ENCODE assay signal across 1 cellular context in genomic region chr9:131739988-131740648, GRCh38.
TF ChIP-seq lines count a peak whose summit lies in the region.

TSS of gene RAPGEF1 (minus strand) at chr9:131740076. CDS start at chr9:131739830, 246 bp downstream.

TF ChIP-seq in HEK293, 187 proteins besides CTCF, POLR2A, EP300 and RAD21 (continued from another document):
- TF ChIP-seq ZNF837 (tag by site-specific recombination; IDR thresholded peaks at IDR 0.05), result no peak
- TF ChIP-seq ZNF394 (tag by site-specific recombination; IDR thresholded peaks at IDR 0.05; ENCODE audit: borderline replicate concordance), result no peak
- no peak for TF ChIP-seq ZNF248 (tag by site-specific recombination; IDR thresholded peaks at IDR 0.05)
- TF ChIP-seq ZBTB7A (tag by site-specific recombination; IDR thresholded peaks at IDR 0.05; ENCODE audit: low read depth), result no peak
- TF ChIP-seq ZNF664 (tag by site-specific recombination; IDR thresholded peaks at IDR 0.05), result no peak
- 0 out of 2 replicates have a peak, but pooled peaks have one; percentile 18 for TF ChIP-seq ZNF660 (tag by site-specific recombination; IDR thresholded peaks at IDR 0.05)
- TF ChIP-seq PBX3 (CRISPR knock-in tag; IDR thresholded peaks at IDR 0.05), result 0 out of 2 replicates have a peak, but pooled peaks have one; percentile 40
- no peak for TF ChIP-seq ELK4 (IDR thresholded peaks at IDR 0.05; ENCODE audit: borderline replicate concordance, low read depth, low read length)
- TF ChIP-seq ZNF23 (tag by site-specific recombination; IDR thresholded peaks at IDR 0.05; ENCODE audit: borderline replicate concordance), result no peak
- no peak for TF ChIP-seq ZNF791 (tag by site-specific recombination; IDR thresholded peaks at IDR 0.05)
- TF ChIP-seq ZNF292 (tag by site-specific recombination; IDR thresholded peaks at IDR 0.05; ENCODE audit: borderline replicate concordance, low read depth), result no peak
- TF ChIP-seq ZNF621 (tag by site-specific recombination; IDR thresholded peaks at IDR 0.05), result no peak
- TF ChIP-seq, protein P1, sequence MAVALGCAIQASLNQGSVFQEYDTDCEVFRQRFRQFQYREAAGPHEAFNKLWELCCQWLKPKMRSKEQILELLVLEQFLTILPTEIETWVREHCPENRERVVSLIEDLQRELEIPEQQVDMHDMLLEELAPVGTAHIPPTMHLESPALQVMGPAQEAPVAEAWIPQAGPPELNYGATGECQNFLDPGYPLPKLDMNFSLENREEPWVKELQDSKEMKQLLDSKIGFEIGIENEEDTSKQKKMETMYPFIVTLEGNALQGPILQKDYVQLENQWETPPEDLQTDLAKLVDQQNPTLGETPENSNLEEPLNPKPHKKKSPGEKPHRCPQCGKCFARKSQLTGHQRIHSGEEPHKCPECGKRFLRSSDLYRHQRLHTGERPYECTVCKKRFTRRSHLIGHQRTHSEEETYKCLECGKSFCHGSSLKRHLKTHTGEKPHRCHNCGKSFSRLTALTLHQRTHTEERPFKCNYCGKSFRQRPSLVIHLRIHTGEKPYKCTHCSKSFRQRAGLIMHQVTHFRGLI (tag by site-specific recombination; IDR thresholded peaks at IDR 0.05), result no peak
- 0 out of 2 replicates have a peak, but pooled peaks have one; percentile 5 for TF ChIP-seq ZNF560 (tag by site-specific recombination; IDR thresholded peaks at IDR 0.05; ENCODE audit: borderline replicate concordance)
- TF ChIP-seq ZEB2 (tag by site-specific recombination; IDR thresholded peaks at IDR 0.05), result no peak
- TF ChIP-seq ZBTB48 (tag by site-specific recombination; IDR thresholded peaks at IDR 0.05), result no peak
- no peak for TF ChIP-seq ZFP37 (tag by site-specific recombination; IDR thresholded peaks at IDR 0.05)
- no peak for TF ChIP-seq ZNF114 (tag by site-specific recombination; IDR thresholded peaks at IDR 0.05)
- 0 out of 2 replicates have a peak, but pooled peaks have one; percentile 30 for TF ChIP-seq ZSCAN30 (tag by site-specific recombination; IDR thresholded peaks at IDR 0.05)
- no peak for TF ChIP-seq ZNF561 (tag by site-specific recombination; IDR thresholded peaks at IDR 0.05; ENCODE audit: borderline replicate concordance)
- TF ChIP-seq HOXD13 (CRISPR knock-in tag; IDR thresholded peaks at IDR 0.05; ENCODE audit: borderline replicate concordance), result no peak
- no peak for TF ChIP-seq ZNF777 (tag by site-specific recombination; IDR thresholded peaks at IDR 0.05; ENCODE audit: borderline replicate concordance)
- TF ChIP-seq ZNF404 (tag by site-specific recombination; IDR thresholded peaks at IDR 0.05), result no peak
- peak; percentile 57; the same call in 1 of the 2 replicates for TF ChIP-seq ZNF692 (tag by site-specific recombination; IDR thresholded peaks at IDR 0.05)
- no peak for TF ChIP-seq MYNN (tag by site-specific recombination; IDR thresholded peaks at IDR 0.05; ENCODE audit: borderline replicate concordance)
- no peak for TF ChIP-seq ZSCAN16 (tag by site-specific recombination; IDR thresholded peaks at IDR 0.05)
- no peak for TF ChIP-seq OVOL3 (tag by site-specific recombination; IDR thresholded peaks at IDR 0.05)
- no peak for TF ChIP-seq ZNF624 (tag by site-specific recombination; IDR thresholded peaks at IDR 0.05)
- TF ChIP-seq ZNF121 (tag by site-specific recombination; IDR thresholded peaks at IDR 0.05), result 0 out of 2 replicates have a peak, but pooled peaks have one; percentile 28
- TF ChIP-seq, protein P2, sequence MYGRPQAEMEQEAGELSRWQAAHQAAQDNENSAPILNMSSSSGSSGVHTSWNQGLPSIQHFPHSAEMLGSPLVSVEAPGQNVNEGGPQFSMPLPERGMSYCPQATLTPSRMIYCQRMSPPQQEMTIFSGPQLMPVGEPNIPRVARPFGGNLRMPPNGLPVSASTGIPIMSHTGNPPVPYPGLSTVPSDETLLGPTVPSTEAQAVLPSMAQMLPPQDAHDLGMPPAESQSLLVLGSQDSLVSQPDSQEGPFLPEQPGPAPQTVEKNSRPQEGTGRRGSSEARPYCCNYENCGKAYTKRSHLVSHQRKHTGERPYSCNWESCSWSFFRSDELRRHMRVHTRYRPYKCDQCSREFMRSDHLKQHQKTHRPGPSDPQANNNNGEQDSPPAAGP (tag by site-specific recombination; IDR thresholded peaks at IDR 0.05), result no peak
- TF ChIP-seq, protein P3, sequence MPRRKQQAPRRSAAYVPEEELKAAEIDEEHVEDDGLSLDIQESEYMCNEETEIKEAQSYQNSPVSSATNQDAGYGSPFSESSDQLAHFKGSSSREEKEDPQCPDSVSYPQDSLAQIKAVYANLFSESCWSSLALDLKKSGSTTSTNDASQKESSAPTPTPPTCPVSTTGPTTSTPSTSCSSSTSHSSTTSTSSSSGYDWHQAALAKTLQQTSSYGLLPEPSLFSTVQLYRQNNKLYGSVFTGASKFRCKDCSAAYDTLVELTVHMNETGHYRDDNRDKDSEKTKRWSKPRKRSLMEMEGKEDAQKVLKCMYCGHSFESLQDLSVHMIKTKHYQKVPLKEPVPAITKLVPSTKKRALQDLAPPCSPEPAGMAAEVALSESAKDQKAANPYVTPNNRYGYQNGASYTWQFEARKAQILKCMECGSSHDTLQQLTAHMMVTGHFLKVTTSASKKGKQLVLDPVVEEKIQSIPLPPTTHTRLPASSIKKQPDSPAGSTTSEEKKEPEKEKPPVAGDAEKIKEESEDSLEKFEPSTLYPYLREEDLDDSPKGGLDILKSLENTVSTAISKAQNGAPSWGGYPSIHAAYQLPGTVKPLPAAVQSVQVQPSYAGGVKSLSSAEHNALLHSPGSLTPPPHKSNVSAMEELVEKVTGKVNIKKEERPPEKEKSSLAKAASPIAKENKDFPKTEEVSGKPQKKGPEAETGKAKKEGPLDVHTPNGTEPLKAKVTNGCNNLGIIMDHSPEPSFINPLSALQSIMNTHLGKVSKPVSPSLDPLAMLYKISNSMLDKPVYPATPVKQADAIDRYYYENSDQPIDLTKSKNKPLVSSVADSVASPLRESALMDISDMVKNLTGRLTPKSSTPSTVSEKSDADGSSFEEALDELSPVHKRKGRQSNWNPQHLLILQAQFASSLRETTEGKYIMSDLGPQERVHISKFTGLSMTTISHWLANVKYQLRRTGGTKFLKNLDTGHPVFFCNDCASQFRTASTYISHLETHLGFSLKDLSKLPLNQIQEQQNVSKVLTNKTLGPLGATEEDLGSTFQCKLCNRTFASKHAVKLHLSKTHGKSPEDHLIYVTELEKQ (tag by site-specific recombination; IDR thresholded peaks at IDR 0.05; ENCODE audit: borderline replicate concordance), result no peak
- no peak for TF ChIP-seq ZNF596 (tag by site-specific recombination; IDR thresholded peaks at IDR 0.05)
- peak; percentile 62; the same call in 1 of the 2 replicates for TF ChIP-seq ZNF580 (tag by site-specific recombination; IDR thresholded peaks at IDR 0.05)
- TF ChIP-seq KLF8 (tag by site-specific recombination; IDR thresholded peaks at IDR 0.05), result peak; percentile 75
- TF ChIP-seq ZNF423 (tag by site-specific recombination; IDR thresholded peaks at IDR 0.05), result no peak
- TF ChIP-seq ZBTB11 (tag by site-specific recombination; conservative IDR thresholded peaks at IDR 0.05; ENCODE audit: low read depth), result no peak
- TF ChIP-seq ZNF133 (tag by site-specific recombination; IDR thresholded peaks at IDR 0.05), result no peak
- TF ChIP-seq ZNF350 (tag by site-specific recombination; IDR thresholded peaks at IDR 0.05), result no peak
- TF ChIP-seq SETDB1 (IDR thresholded peaks at IDR 0.05; ENCODE audit: insufficient read length, low read length), result no peak
- no peak for TF ChIP-seq ZNF140 (tag by site-specific recombination; IDR thresholded peaks at IDR 0.05)
- no peak for TF ChIP-seq ZNF776 (tag by site-specific recombination; IDR thresholded peaks at IDR 0.05; ENCODE audit: borderline replicate concordance)
- peak; percentile 72; the same call in 1 of the 2 replicates for TF ChIP-seq ZFP69B (tag by site-specific recombination; IDR thresholded peaks at IDR 0.05)
